ENCODE assay signal across 8 cellular contexts in the genomic region with DNA sequence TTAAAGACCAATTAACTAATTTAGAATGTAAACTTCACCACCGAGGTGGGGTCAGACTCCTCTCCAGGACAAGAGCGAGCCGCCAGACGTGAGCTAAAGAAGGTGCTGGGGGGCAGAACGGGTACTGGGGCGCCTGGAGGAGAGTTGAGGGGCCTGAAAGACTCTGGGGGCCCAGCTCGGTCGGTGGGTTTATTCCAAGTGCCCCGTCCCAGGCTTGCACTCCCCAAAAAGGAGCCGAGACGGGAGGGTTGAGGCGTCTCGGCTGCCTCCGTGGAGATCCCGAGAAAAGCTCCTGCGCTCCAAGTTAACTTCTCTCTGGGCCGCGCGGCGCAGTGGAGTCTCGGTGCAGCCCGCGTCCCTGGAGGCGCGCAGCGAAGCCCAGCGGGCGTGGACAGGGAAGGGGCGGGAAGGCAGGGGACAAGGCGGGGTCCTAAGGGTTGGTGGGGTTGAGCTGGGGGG.
A peak's percentile ranks its signal among the peaks of the same experiment; 100 is the strongest.
DNase-seq lines count a peak whose midpoint lies in the region; ATAC-seq lines count a peak whose summit lies in the region.

No MANE protein-coding gene starts in this region.

- H4K8ac ChIP-seq in mesenchymal stem cell (ENCODE audit: low read length), result peak overlapping the region; percentile 69

- H3K27me3 ChIP-seq in mesenchymal stem cell (ENCODE audit: control insufficient read depth in 1 of 2, insufficient read depth in 1 of 2, low read length in 2 of 2) (no peaks in the 10 kb centered on the region), aorta (ENCODE audit: control insufficient read depth in 1 of 2, insufficient read depth in 2 of 2, low read length in 1 of 2) (no peaks in the 10 kb centered on the region)

- peak overlapping the region; percentile 97 for H3K4me2 ChIP-seq in mesenchymal stem cell (ENCODE audit: low read length, poor library complexity, severe bottlenecking)

- no peak overlapping the region for H2BK12ac ChIP-seq in mesenchymal stem cell (ENCODE audit: low read length in 2 of 2)

- no peak overlapping the region for H2BK5ac ChIP-seq in mesenchymal stem cell (ENCODE audit: low read depth, low read length, poor library complexity, severe bottlenecking)

- ATAC-seq in Right ventricle myocardium inferior, result peak; percentile 48
- no peak for ATAC-seq in aorta (ENCODE audit: low FRiP score)

- peak overlapping the region; percentile 56 to 77 for H3K4me3 ChIP-seq in mesenchymal stem cell (ENCODE audit: insufficient read depth in 1 of 2, low read depth in 1 of 2, low read length in 2 of 2)
- peak overlapping the region in 1 of 2 donors; percentile 64 for H3K4me3 ChIP-seq in aorta (ENCODE audit: low read length in 2 of 2)

- peak overlapping the region; percentile 78 for H3K9ac ChIP-seq in mesenchymal stem cell (ENCODE audit: low read length)

- H3K9me3 ChIP-seq in mesenchymal stem cell (ENCODE audit: control insufficient read depth, low read length) (no peaks in the 10 kb centered on the region), aorta (ENCODE audit: control insufficient read depth, low read length) (no peaks in the 10 kb centered on the region)

- H2BK15ac ChIP-seq in mesenchymal stem cell (ENCODE audit: low read depth, poor library complexity, severe bottlenecking), result no peak overlapping the region

- H2BK120ac ChIP-seq in mesenchymal stem cell (ENCODE audit: low read depth, low read length), result peak overlapping the region; percentile 62

- H3K4me1 ChIP-seq in mesenchymal stem cell (ENCODE audit: control insufficient read depth, insufficient read depth, low read depth, low read length), result peaks cover 3% of the 10 kb centered on the region
- no peaks in the 10 kb centered on the region for H3K4me1 ChIP-seq in aorta (ENCODE audit: control insufficient read depth in 1 of 2, insufficient read depth in 2 of 2, low read length in 2 of 2)

- DNase-seq in Right ventricle myocardium inferior (ENCODE audit: missing footprints), result no peak
- DNase-seq in cardiac septum (ENCODE audit: low spot score), result no peak
- peak; percentile 78 for DNase-seq in ecto neural progenitor cell (ENCODE audit: low spot score)
- peak; percentile 49 for DNase-seq in mesenchymal stem cell
- peak; percentile 42 to 81 for DNase-seq in aorta
- no peak for DNase-seq in SK-N-DZ (ENCODE audit: low spot score)
- no peak for DNase-seq in midbrain (lab: John Stamatoyannopoulos, UW)
- no peak for DNase-seq in cortex of kidney (lab: John Stamatoyannopoulos, UW)

- H3K23ac ChIP-seq in mesenchymal stem cell (ENCODE audit: low read length in 2 of 2), result no peak overlapping the region

- WGBS in mesenchymal stem cell, result under 1% methylated on average over 30 of the region's 30 CpGs
- 4 to 6% methylated on average over 30 of the region's 30 CpGs for WGBS in aorta, 2 donors

- no peak overlapping the region for H2AFZ ChIP-seq in mesenchymal stem cell (ENCODE audit: low read depth, low read length)

- H3K27ac ChIP-seq in mesenchymal stem cell (ENCODE audit: low read length, poor library complexity, severe bottlenecking) (no peak overlapping the region), aorta (ENCODE audit: low read depth in 1 of 2, low read length in 2 of 2) (no peak overlapping the region)

- no peak overlapping the region for H2AK5ac ChIP-seq in mesenchymal stem cell (ENCODE audit: low read length, severe bottlenecking)

- no peaks in the 10 kb centered on the region for H3K79me1 ChIP-seq in mesenchymal stem cell (replicated peaks; ENCODE audit: low read length, poor library complexity, severe bottlenecking)

- H3K18ac ChIP-seq in mesenchymal stem cell (ENCODE audit: low read depth in 1 of 2, low read length in 2 of 2), result no peak overlapping the region

- H3K36me3 ChIP-seq in mesenchymal stem cell (ENCODE audit: control insufficient read depth in 1 of 2, insufficient read depth in 2 of 2, low read depth in 1 of 2, low read length in 2 of 2), result no peaks in the 10 kb centered on the region
- no peaks in the 10 kb centered on the region for H3K36me3 ChIP-seq in aorta (ENCODE audit: control insufficient read depth in 1 of 2, insufficient read depth in 2 of 2, low read length in 1 of 2)

- H4K91ac ChIP-seq in mesenchymal stem cell (ENCODE audit: low read length), result peak overlapping the region; percentile 15

- H3K4ac ChIP-seq in mesenchymal stem cell (ENCODE audit: low read depth in 1 of 2, low read length in 2 of 2), result no peak overlapping the region

- H3K14ac ChIP-seq in mesenchymal stem cell (ENCODE audit: low read length in 2 of 2), result no peak overlapping the region

- intact Hi-C loops in Right ventricle myocardium inferior (cut with DNase I), result loop anchor here (5.0 kb wide), 1 partner anchor 610 kb away; no protein-coding TSS in a partner anchor
- intact Hi-C loops in cardiac septum (cut with DNase I), result loop anchor here (10.0 kb wide), 1 partner anchor 1392 kb away; no protein-coding TSS in a partner anchor
- intact Hi-C loops in aorta (cut with DNase I), result no loop called here

Comparison
In these comparisons a context has a peak if more than half of its experiments do, and no peak if none do; other contexts are left out.
1. DNase-seq: peak in ecto neural progenitor cell (single experiment), mesenchymal stem cell (single experiment) and aorta (2 of 2); none in Right ventricle myocardium inferior (single experiment), cardiac septum (single experiment), SK-N-DZ (single experiment), midbrain (single experiment) and cortex of kidney (single experiment).
2. intact Hi-C loops: an anchor here in Right ventricle myocardium inferior (5.0 kb wide) and cardiac septum (10.0 kb wide); none called in aorta.